In the genomic region with DNA sequence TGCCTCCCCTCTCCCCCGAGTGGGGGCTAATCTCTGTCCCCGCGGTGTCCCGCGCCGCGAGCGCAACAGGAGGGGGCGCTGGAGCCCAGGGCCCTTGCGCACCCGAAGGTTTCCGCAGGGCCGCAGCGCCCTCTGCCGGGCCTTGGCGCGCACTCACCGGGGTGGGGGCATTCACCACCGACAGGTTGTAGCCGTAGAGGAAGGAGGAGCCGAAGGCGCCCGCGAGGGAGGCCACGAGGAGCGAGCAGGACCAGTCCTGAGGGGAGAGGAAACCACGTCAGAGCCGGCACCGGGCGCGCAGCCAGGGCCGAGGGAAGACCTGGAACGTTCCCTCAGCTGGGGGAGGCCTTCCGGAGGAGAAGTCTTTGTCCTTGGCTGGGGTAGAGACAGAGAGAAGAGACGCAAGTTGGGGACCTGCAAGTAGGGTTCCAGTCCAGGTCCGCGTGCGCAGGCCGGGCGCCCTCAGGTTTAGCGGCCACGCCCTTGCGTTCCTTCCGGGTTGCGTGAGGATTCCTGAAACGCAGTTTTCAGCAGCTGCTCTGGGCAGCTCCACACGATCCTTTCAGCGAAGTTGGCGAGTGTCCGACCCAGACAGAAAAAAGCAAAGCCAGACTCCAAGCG, we compare ENCODE assay signal across 8 cellular contexts. TPM values are rescaled to one million over a fixed set of nuclear protein-coding genes. Genes with fewer than 3 reads are reported as not detected.
A peak's percentile ranks its signal among the peaks of the same experiment; 100 is the strongest.
DNase-seq lines count a peak whose midpoint lies in the region; ATAC-seq and TF ChIP-seq lines count a peak whose summit lies in the region.

No MANE protein-coding gene starts in this region.

- no peaks in the 10 kb centered on the region for H3K36me3 ChIP-seq in HUES48 (ENCODE audit: control insufficient read depth, insufficient read depth, low read length)

- DNase-seq in D341Med (ENCODE audit: low spot score) (peak; percentile 84), fibroblast of peridontal ligament (ENCODE audit: extremely low read depth) (peak; percentile 91)
- peak; percentile 93 for DNase-seq in activated T-helper 2 cell treated with anti-CD3 and anti-CD28 coated beads, Interferon-gamma antibody, Interleukin-2, Interleukin-4, amounts not matched to agents 10 μg/mL and 5 μg/mL and 100 μg/mL, durations not matched to agents 14 hours and 24 hours and 36 hours (ENCODE audit: low spot score)
- DNase-seq in naive thymus-derived CD8-positive, alpha-beta T cell = peak; percentile 84 to 97 (median 93)
- DNase-seq in stimulated activated naive B cell treated with anti-CD40 and anti-IgM and Interleukin-4, amounts not matched to agents 10 μg/mL and 1 μg/mL and 100 μg/mL, for 72 hours = peak; percentile 89

- H3K9ac ChIP-seq in HUES48 (ENCODE audit: low read depth, low read length) = peak overlapping the region; percentile 81

- peak overlapping the region; percentile 66 for H3K4me3 ChIP-seq in HUES48 (ENCODE audit: low read depth, low read length)

- no peaks in the 10 kb centered on the region for H3K27me3 Mint-ChIP-seq in activated T-helper 2 cell treated with anti-CD3 and anti-CD28 coated beads, Interferon-gamma antibody, Interleukin-2, Interleukin-4, amounts not matched to agents 10 μg/mL and 5 μg/mL and 100 μg/mL, durations not matched to agents 14 hours and 24 hours and 36 hours (ENCODE audit: low read depth)
- peaks cover 0 to 1% (median 0%) of the 10 kb centered on the region in 5 donors for H3K27me3 Mint-ChIP-seq in naive thymus-derived CD8-positive, alpha-beta T cell
- H3K27me3 Mint-ChIP-seq in stimulated activated naive B cell treated with anti-CD40 and anti-IgM and Interleukin-4, amounts not matched to agents 10 μg/mL and 1 μg/mL and 100 μg/mL, for 72 hours = no peaks in the 10 kb centered on the region

- H3K27ac Mint-ChIP-seq in activated T-helper 2 cell treated with anti-CD3 and anti-CD28 coated beads, Interferon-gamma antibody, Interleukin-2, Interleukin-4, amounts not matched to agents 10 μg/mL and 5 μg/mL and 100 μg/mL, durations not matched to agents 14 hours and 24 hours and 36 hours = peak overlapping the region; percentile 93
- H3K27ac Mint-ChIP-seq in naive thymus-derived CD8-positive, alpha-beta T cell = peak overlapping the region; percentile 74 to 99 (median 96)
- H3K27ac Mint-ChIP-seq in stimulated activated naive B cell treated with anti-CD40 and anti-IgM and Interleukin-4, amounts not matched to agents 10 μg/mL and 1 μg/mL and 100 μg/mL, for 72 hours = peak overlapping the region; percentile 96

- no peaks in the 10 kb centered on the region for H3K36me3 Mint-ChIP-seq in activated T-helper 2 cell treated with anti-CD3 and anti-CD28 coated beads, Interferon-gamma antibody, Interleukin-2, Interleukin-4, amounts not matched to agents 10 μg/mL and 5 μg/mL and 100 μg/mL, durations not matched to agents 14 hours and 24 hours and 36 hours (ENCODE audit: low read depth)
- no peaks in the 10 kb centered on the region for H3K36me3 Mint-ChIP-seq in naive thymus-derived CD8-positive, alpha-beta T cell
- no peaks in the 10 kb centered on the region for H3K36me3 Mint-ChIP-seq in stimulated activated naive B cell treated with anti-CD40 and anti-IgM and Interleukin-4, amounts not matched to agents 10 μg/mL and 1 μg/mL and 100 μg/mL, for 72 hours

- peaks cover 10% of the 10 kb centered on the region; the same call in 1 of the 2 replicates for H3K4me1 ChIP-seq in HUES48 (ENCODE audit: control insufficient read depth, insufficient read depth, low read length)

- no peaks in the 10 kb centered on the region for H3K9me3 Mint-ChIP-seq in activated T-helper 2 cell treated with anti-CD3 and anti-CD28 coated beads, Interferon-gamma antibody, Interleukin-2, Interleukin-4, amounts not matched to agents 10 μg/mL and 5 μg/mL and 100 μg/mL, durations not matched to agents 14 hours and 24 hours and 36 hours
- H3K9me3 Mint-ChIP-seq in naive thymus-derived CD8-positive, alpha-beta T cell = no peaks in the 10 kb centered on the region
- H3K9me3 Mint-ChIP-seq in stimulated activated naive B cell treated with anti-CD40 and anti-IgM and Interleukin-4, amounts not matched to agents 10 μg/mL and 1 μg/mL and 100 μg/mL, for 72 hours = no peaks in the 10 kb centered on the region

- no peaks in the 10 kb centered on the region for H3K9me3 ChIP-seq in HUES48 (ENCODE audit: control insufficient read depth, insufficient read depth, low read length)

- peaks cover 18% of the 10 kb centered on the region for H3K27me3 ChIP-seq in HUES48 (ENCODE audit: control insufficient read depth, insufficient read depth, low read length)

- POLR2A ChIA-PET in naive thymus-derived CD8-positive, alpha-beta T cell (lab: Charles Lee) = interaction anchor here (0.7 to 1.2 kb wide), 4 partner anchors 9 to 1387 kb away, joined by 3 to 4 read pairs (median 4); a partner anchor contains a TSS

- intact Hi-C loops in activated T-helper 2 cell treated with anti-CD3 and anti-CD28 coated beads, Interferon-gamma antibody, Interleukin-2, Interleukin-4, amounts not matched to agents 10 μg/mL and 5 μg/mL and 100 μg/mL, durations not matched to agents 14 hours and 24 hours and 36 hours (cut with micrococcal nuclease) = loop anchor here (1.0 to 5.0 kb wide), 8 partner anchors 18 to 518 kb away; a partner anchor contains a TSS

- ATAC-seq in GM21367 (IDR thresholded peaks at IDR 0.05; ENCODE audit: unreplicated experiment) = peak; percentile 92
- peak; percentile 99 for ATAC-seq in naive thymus-derived CD8-positive, alpha-beta T cell
- peak; percentile 97 to 98 for ATAC-seq in stimulated activated naive B cell treated with anti-CD40 and anti-IgM and Interleukin-4, amounts not matched to agents 10 μg/mL and 1 μg/mL and 100 μg/mL, for 72 hours (replicated peaks)

- H3K27ac ChIP-seq in HUES48 (ENCODE audit: low read depth, low read length) = no peak overlapping the region

- H3K4me3 Mint-ChIP-seq in activated T-helper 2 cell treated with anti-CD3 and anti-CD28 coated beads, Interferon-gamma antibody, Interleukin-2, Interleukin-4, amounts not matched to agents 10 μg/mL and 5 μg/mL and 100 μg/mL, durations not matched to agents 14 hours and 24 hours and 36 hours (ENCODE audit: low read depth) = peak overlapping the region; percentile 84
- peak overlapping the region; percentile 73 to 94 (median 90) for H3K4me3 Mint-ChIP-seq in naive thymus-derived CD8-positive, alpha-beta T cell
- H3K4me3 Mint-ChIP-seq in stimulated activated naive B cell treated with anti-CD40 and anti-IgM and Interleukin-4, amounts not matched to agents 10 μg/mL and 1 μg/mL and 100 μg/mL, for 72 hours = peak overlapping the region; percentile 87 to 90

- peaks cover 6% of the 10 kb centered on the region for H3K4me1 Mint-ChIP-seq in activated T-helper 2 cell treated with anti-CD3 and anti-CD28 coated beads, Interferon-gamma antibody, Interleukin-2, Interleukin-4, amounts not matched to agents 10 μg/mL and 5 μg/mL and 100 μg/mL, durations not matched to agents 14 hours and 24 hours and 36 hours (ENCODE audit: low read depth)
- H3K4me1 Mint-ChIP-seq in naive thymus-derived CD8-positive, alpha-beta T cell = peaks cover 4 to 28% (median 17%) of the 10 kb centered on the region in 4 donors
- peaks cover 28 to 46% of the 10 kb centered on the region in 2 donors for H3K4me1 Mint-ChIP-seq in stimulated activated naive B cell treated with anti-CD40 and anti-IgM and Interleukin-4, amounts not matched to agents 10 μg/mL and 1 μg/mL and 100 μg/mL, for 72 hours

TF ChIP-seq in PFSK-1, 5 proteins besides CTCF, POLR2A, EP300 and RAD21:
- TF ChIP-seq, protein P1, sequence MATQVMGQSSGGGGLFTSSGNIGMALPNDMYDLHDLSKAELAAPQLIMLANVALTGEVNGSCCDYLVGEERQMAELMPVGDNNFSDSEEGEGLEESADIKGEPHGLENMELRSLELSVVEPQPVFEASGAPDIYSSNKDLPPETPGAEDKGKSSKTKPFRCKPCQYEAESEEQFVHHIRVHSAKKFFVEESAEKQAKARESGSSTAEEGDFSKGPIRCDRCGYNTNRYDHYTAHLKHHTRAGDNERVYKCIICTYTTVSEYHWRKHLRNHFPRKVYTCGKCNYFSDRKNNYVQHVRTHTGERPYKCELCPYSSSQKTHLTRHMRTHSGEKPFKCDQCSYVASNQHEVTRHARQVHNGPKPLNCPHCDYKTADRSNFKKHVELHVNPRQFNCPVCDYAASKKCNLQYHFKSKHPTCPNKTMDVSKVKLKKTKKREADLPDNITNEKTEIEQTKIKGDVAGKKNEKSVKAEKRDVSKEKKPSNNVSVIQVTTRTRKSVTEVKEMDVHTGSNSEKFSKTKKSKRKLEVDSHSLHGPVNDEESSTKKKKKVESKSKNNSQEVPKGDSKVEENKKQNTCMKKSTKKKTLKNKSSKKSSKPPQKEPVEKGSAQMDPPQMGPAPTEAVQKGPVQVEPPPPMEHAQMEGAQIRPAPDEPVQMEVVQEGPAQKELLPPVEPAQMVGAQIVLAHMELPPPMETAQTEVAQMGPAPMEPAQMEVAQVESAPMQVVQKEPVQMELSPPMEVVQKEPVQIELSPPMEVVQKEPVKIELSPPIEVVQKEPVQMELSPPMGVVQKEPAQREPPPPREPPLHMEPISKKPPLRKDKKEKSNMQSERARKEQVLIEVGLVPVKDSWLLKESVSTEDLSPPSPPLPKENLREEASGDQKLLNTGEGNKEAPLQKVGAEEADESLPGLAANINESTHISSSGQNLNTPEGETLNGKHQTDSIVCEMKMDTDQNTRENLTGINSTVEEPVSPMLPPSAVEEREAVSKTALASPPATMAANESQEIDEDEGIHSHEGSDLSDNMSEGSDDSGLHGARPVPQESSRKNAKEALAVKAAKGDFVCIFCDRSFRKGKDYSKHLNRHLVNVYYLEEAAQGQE (IDR thresholded peaks at IDR 0.05; ENCODE audit: insufficient read depth in 1 of 2, low read depth in 2 of 2, low read length in 2 of 2) = peak in 1 of 2 experiments; percentile 49; a peak in 1 of 4 replicates
- TF ChIP-seq TAF1 (IDR thresholded peaks at IDR 0.05; ENCODE audit: borderline replicate concordance, insufficient read depth, low read length) = peak; percentile 55; the same call in 1 of the 2 replicates
- TF ChIP-seq SIN3A (IDR thresholded peaks at IDR 0.05; ENCODE audit: borderline replicate concordance, insufficient read depth, low read length) = peak; percentile 64; the same call in 1 of the 2 replicates
- TF ChIP-seq POLR2AphosphoS5 (IDR thresholded peaks at IDR 0.05; ENCODE audit: low read depth, low read length) = peak; percentile 69
- no peak for TF ChIP-seq FOXP2 (optimal IDR thresholded peaks at IDR 0.05; ENCODE audit: borderline replicate concordance, extremely low read depth, extremely low read length, insufficient read depth)

RNA-seq across cellular contexts. Expression of a gene that starts 2.4 kb away (rescaled TPM):
- 3.1 TPM for polyA plus RNA-seq in PFSK-1 (2012; ENCODE audit: insufficient read length, low read depth)
- total RNA-seq in activated T-helper 2 cell treated with anti-CD3 and anti-CD28 coated beads, Interferon-gamma antibody, Interleukin-2, Interleukin-4, amounts not matched to agents 10 μg/mL and 5 μg/mL and 100 μg/mL, durations not matched to agents 14 hours and 24 hours and 36 hours = 1.3 and 2.4 TPM in 2 replicates
- total RNA-seq in naive thymus-derived CD8-positive, alpha-beta T cell = 1 to 10 TPM; 3.0 to 3.4 TPM
- polyA plus RNA-seq in naive thymus-derived CD8-positive, alpha-beta T cell = under 1 TPM in 2 of 3 donors, not detected in 1; 0.37 to 0.92 TPM
